18 cellular contexts compared by ENCODE assay signal in the genomic region with DNA sequence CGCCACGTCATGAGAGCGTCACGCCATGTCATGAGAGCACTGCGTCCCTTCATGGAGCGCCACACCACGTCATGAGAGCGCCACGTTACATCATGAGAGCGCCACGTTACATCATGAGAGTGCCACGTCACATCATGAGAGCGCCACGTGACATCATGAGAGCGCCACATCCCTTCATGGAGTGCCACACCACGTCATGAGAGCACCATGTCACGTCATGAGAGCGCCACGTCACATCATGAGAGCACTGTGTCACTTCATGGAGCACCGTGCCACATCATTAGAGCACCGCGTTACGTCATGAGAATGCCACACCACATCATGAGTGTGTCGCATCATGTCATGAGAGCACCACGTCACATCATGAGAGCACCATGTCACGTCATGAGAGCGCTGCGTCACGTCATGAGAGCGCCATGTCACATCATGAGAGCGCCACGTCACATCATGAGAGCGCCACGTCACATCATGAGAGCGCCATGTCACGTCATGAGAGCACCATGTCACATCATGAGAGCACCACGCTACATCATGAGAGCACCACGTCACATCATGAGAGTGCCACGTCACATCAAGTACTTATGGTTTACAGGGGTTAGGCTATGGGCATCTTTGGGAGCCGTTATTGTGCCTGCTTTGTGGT. TPM values are rescaled to one million over a fixed set of nuclear protein-coding genes. Genes with fewer than 3 reads are reported as not detected.
DNase-seq lines count a peak whose midpoint lies in the region; ATAC-seq and TF ChIP-seq lines count a peak whose summit lies in the region.
"Had no signal": no experiment of that assay in that cellular context is flagged by ENCODE, and none has a peak within 500 bp of the region (broad histone marks: within the 10 kb centered on the region; RNA-seq: fewer than 3 reads in every experiment).

No MANE protein-coding gene starts in this region.

- H3K27me3 Mint-ChIP-seq in activated naive CD4-positive, alpha-beta T cell treated with anti-CD3 and anti-CD28 coated beads, Interleukin-2, amount 10 ng/mL, durations not matched to agents 7 days and 5 days: peaks cover 12% of the 10 kb centered on the region
- peaks cover 3% of the 10 kb centered on the region for H3K27me3 Mint-ChIP-seq in activated naive CD4-positive, alpha-beta T cell treated with anti-CD3 and anti-CD28 coated beads for 36 hours (ENCODE audit: low read depth)
- no peaks in the 10 kb centered on the region for H3K27me3 Mint-ChIP-seq in CD8-positive, alpha-beta T cell (ENCODE audit: low read depth)
- no peaks in the 10 kb centered on the region for H3K27me3 Mint-ChIP-seq in activated CD8-positive, alpha-beta T cell treated with anti-CD3 and anti-CD28 coated beads for 36 hours
- H3K27me3 Mint-ChIP-seq in naive thymus-derived CD4-positive, alpha-beta T cell: peaks cover 0 to 50% (median 0%) of the 10 kb centered on the region in 5 donors
- H3K27me3 Mint-ChIP-seq in T-helper 2 cell treated with Interferon-gamma antibody and Interleukin-4, amounts not matched to agents 5 μg/mL and 100 μg/mL, for 36 hours (ENCODE audit: low read depth): peaks cover 38% of the 10 kb centered on the region

- H3K4me3 ChIP-seq in CD8-positive, alpha-beta T cell (ENCODE audit: low read depth, low read length): no peak overlapping the region
- no peak overlapping the region for H3K4me3 ChIP-seq in naive thymus-derived CD4-positive, alpha-beta T cell (ENCODE audit: low read length)
- H3K4me3 ChIP-seq: PC-9, SJCRH30 had no signal

- H3K4me1 ChIP-seq in CD8-positive, alpha-beta T cell (ENCODE audit: insufficient read depth, low read length): peaks cover 31% of the 10 kb centered on the region
- H3K4me1 ChIP-seq in naive thymus-derived CD4-positive, alpha-beta T cell (ENCODE audit: control insufficient read depth in 2 of 2, insufficient read depth in 2 of 2, low read length in 2 of 2): peaks cover 20 to 33% of the 10 kb centered on the region in 2 donors
- H3K4me1 ChIP-seq: SJCRH30 had no signal

- no peak overlapping the region for H3K4me3 Mint-ChIP-seq in activated naive CD4-positive, alpha-beta T cell treated with anti-CD3 and anti-CD28 coated beads, Interleukin-2, amount 10 ng/mL, durations not matched to agents 7 days and 5 days
- H3K4me3 Mint-ChIP-seq in activated naive CD4-positive, alpha-beta T cell treated with anti-CD3 and anti-CD28 coated beads for 36 hours: no peak overlapping the region
- no peak overlapping the region for H3K4me3 Mint-ChIP-seq in CD8-positive, alpha-beta T cell
- H3K4me3 Mint-ChIP-seq in activated CD8-positive, alpha-beta T cell treated with anti-CD3 and anti-CD28 coated beads for 36 hours: no peak overlapping the region
- H3K4me3 Mint-ChIP-seq in naive thymus-derived CD4-positive, alpha-beta T cell: peak overlapping the region in 4 of 10 donors; percentile 41 to 89 (median 76)
- H3K4me3 Mint-ChIP-seq in T-helper 2 cell treated with Interferon-gamma antibody and Interleukin-4, amounts not matched to agents 5 μg/mL and 100 μg/mL, for 36 hours: no peak overlapping the region

- no peak for TF ChIP-seq CTCF in CD8-positive, alpha-beta T cell (IDR thresholded peaks at IDR 0.05)
- TF ChIP-seq CTCF in activated CD8-positive, alpha-beta T cell treated with anti-CD3 and anti-CD28 coated beads for 36 hours (IDR thresholded peaks at IDR 0.05): no peak

- ATAC-seq in CD8-positive, alpha-beta T cell: no peak
- no peak for ATAC-seq in activated CD8-positive, alpha-beta T cell treated with anti-CD3 and anti-CD28 coated beads for 36 hours
- no peak for ATAC-seq in naive thymus-derived CD4-positive, alpha-beta T cell
- ATAC-seq in GM19023 (IDR thresholded peaks at IDR 0.05; ENCODE audit: unreplicated experiment): no peak
- ATAC-seq: HCT116 had no signal

- CTCF ChIA-PET in activated naive CD4-positive, alpha-beta T cell treated with anti-CD3 and anti-CD28 coated beads, Interleukin-2, amount 10 ng/mL, durations not matched to agents 7 days and 5 days (lab: Charles Lee): no interaction called here
- CTCF ChIA-PET in activated naive CD4-positive, alpha-beta T cell treated with anti-CD3 and anti-CD28 coated beads for 36 hours (lab: Charles Lee): no interaction called here
- CTCF ChIA-PET in CD8-positive, alpha-beta T cell (lab: Charles Lee): interaction anchor here (0.6 kb wide), 1 partner anchor 16 kb away, joined by 4 read pairs; no protein-coding TSS in a partner anchor
- CTCF ChIA-PET in activated CD8-positive, alpha-beta T cell treated with anti-CD3 and anti-CD28 coated beads for 36 hours (lab: Charles Lee): no interaction called here
- CTCF ChIA-PET in naive thymus-derived CD4-positive, alpha-beta T cell (lab: Charles Lee): interaction anchor here (1.0 kb wide), 1 partner anchor 16 kb away, joined by 4 read pairs; no protein-coding TSS in a partner anchor
- CTCF ChIA-PET in HEK293T (lab: Yijun Ruan, JAX): no interaction called here

- DNase-seq in activated naive CD4-positive, alpha-beta T cell treated with anti-CD3 and anti-CD28 coated beads, Interleukin-2, amount 10 ng/mL, durations not matched to agents 7 days and 5 days: no peak
- no peak for DNase-seq in activated naive CD4-positive, alpha-beta T cell treated with anti-CD3 and anti-CD28 coated beads for 36 hours
- no peak for DNase-seq in CD8-positive, alpha-beta T cell
- DNase-seq in activated CD8-positive, alpha-beta T cell treated with anti-CD3 and anti-CD28 coated beads for 36 hours: no peak
- DNase-seq in naive thymus-derived CD4-positive, alpha-beta T cell: no peak
- DNase-seq in T-helper 2 cell treated with Interferon-gamma antibody and Interleukin-4, amounts not matched to agents 5 μg/mL and 100 μg/mL, for 36 hours (ENCODE audit: low spot score): no peak
- no peak for DNase-seq in HEK293T (ENCODE audit: extremely low spot score)
- DNase-seq: NCI-H1048, NCI-H1436 treated with DMSO at 0.1 percent for 48 hours, NCI-H2081, NCI-H510A, NCI-H774, PC-9, SJCRH30 had no signal

- H3K9me3 ChIP-seq in CD8-positive, alpha-beta T cell (ENCODE audit: low read length): no peaks in the 10 kb centered on the region
- no peaks in the 10 kb centered on the region for H3K9me3 ChIP-seq in naive thymus-derived CD4-positive, alpha-beta T cell (ENCODE audit: control insufficient read depth in 2 of 3, low read length in 3 of 3)
- H3K9me3 ChIP-seq: SJCRH30 had no signal

- H3K27ac Mint-ChIP-seq in activated naive CD4-positive, alpha-beta T cell treated with anti-CD3 and anti-CD28 coated beads, Interleukin-2, amount 10 ng/mL, durations not matched to agents 7 days and 5 days: peak overlapping the region; percentile 87
- no peak overlapping the region for H3K27ac Mint-ChIP-seq in activated naive CD4-positive, alpha-beta T cell treated with anti-CD3 and anti-CD28 coated beads for 36 hours
- H3K27ac Mint-ChIP-seq in CD8-positive, alpha-beta T cell: peak overlapping the region; percentile 91
- peak overlapping the region; percentile 67 for H3K27ac Mint-ChIP-seq in activated CD8-positive, alpha-beta T cell treated with anti-CD3 and anti-CD28 coated beads for 36 hours
- peak overlapping the region in 7 of 9 donors; percentile 76 to 98 (median 92) for H3K27ac Mint-ChIP-seq in naive thymus-derived CD4-positive, alpha-beta T cell
- no peak overlapping the region for H3K27ac Mint-ChIP-seq in T-helper 2 cell treated with Interferon-gamma antibody and Interleukin-4, amounts not matched to agents 5 μg/mL and 100 μg/mL, for 36 hours

- no peaks in the 10 kb centered on the region for H3K36me3 ChIP-seq in CD8-positive, alpha-beta T cell (ENCODE audit: insufficient read depth, low read length)
- H3K36me3 ChIP-seq in naive thymus-derived CD4-positive, alpha-beta T cell (ENCODE audit: control insufficient read depth in 2 of 3, insufficient read depth in 3 of 3, low read length in 3 of 3): no peaks in the 10 kb centered on the region
- H3K36me3 ChIP-seq: SJCRH30 had no signal

- no peak overlapping the region for H3K27ac ChIP-seq in CD8-positive, alpha-beta T cell (ENCODE audit: low read depth, low read length)
- no peak overlapping the region for H3K27ac ChIP-seq in naive thymus-derived CD4-positive, alpha-beta T cell (ENCODE audit: low read depth, low read length)
- H3K27ac ChIP-seq: KMS-11, PC-9, SJCRH30 had no signal

- POLR2A ChIA-PET in CD8-positive, alpha-beta T cell (lab: Charles Lee): no interaction called here
- POLR2A ChIA-PET in activated CD8-positive, alpha-beta T cell treated with anti-CD3 and anti-CD28 coated beads for 36 hours (lab: Charles Lee): no interaction called here
- POLR2A ChIA-PET in naive thymus-derived CD4-positive, alpha-beta T cell (lab: Charles Lee): no interaction called here
- POLR2A ChIA-PET in HEK293T (lab: Yijun Ruan, JAX): no interaction called here

- no peaks in the 10 kb centered on the region for H3K36me3 Mint-ChIP-seq in activated naive CD4-positive, alpha-beta T cell treated with anti-CD3 and anti-CD28 coated beads, Interleukin-2, amount 10 ng/mL, durations not matched to agents 7 days and 5 days
- no peaks in the 10 kb centered on the region for H3K36me3 Mint-ChIP-seq in activated naive CD4-positive, alpha-beta T cell treated with anti-CD3 and anti-CD28 coated beads for 36 hours (ENCODE audit: low read depth)
- no peaks in the 10 kb centered on the region for H3K36me3 Mint-ChIP-seq in CD8-positive, alpha-beta T cell
- H3K36me3 Mint-ChIP-seq in activated CD8-positive, alpha-beta T cell treated with anti-CD3 and anti-CD28 coated beads for 36 hours (ENCODE audit: low read depth): no peaks in the 10 kb centered on the region
- H3K36me3 Mint-ChIP-seq in naive thymus-derived CD4-positive, alpha-beta T cell: no peaks in the 10 kb centered on the region
- no peaks in the 10 kb centered on the region for H3K36me3 Mint-ChIP-seq in T-helper 2 cell treated with Interferon-gamma antibody and Interleukin-4, amounts not matched to agents 5 μg/mL and 100 μg/mL, for 36 hours (ENCODE audit: low read depth)

- H3K4me1 Mint-ChIP-seq in activated naive CD4-positive, alpha-beta T cell treated with anti-CD3 and anti-CD28 coated beads, Interleukin-2, amount 10 ng/mL, durations not matched to agents 7 days and 5 days: peaks cover 45% of the 10 kb centered on the region
- H3K4me1 Mint-ChIP-seq in activated naive CD4-positive, alpha-beta T cell treated with anti-CD3 and anti-CD28 coated beads for 36 hours (ENCODE audit: low read depth): peaks cover 40% of the 10 kb centered on the region
- H3K4me1 Mint-ChIP-seq in CD8-positive, alpha-beta T cell (ENCODE audit: low read depth): peaks cover 35% of the 10 kb centered on the region
- H3K4me1 Mint-ChIP-seq in activated CD8-positive, alpha-beta T cell treated with anti-CD3 and anti-CD28 coated beads for 36 hours (ENCODE audit: low read depth): peaks cover 35% of the 10 kb centered on the region
- H3K4me1 Mint-ChIP-seq in naive thymus-derived CD4-positive, alpha-beta T cell: peaks cover 25 to 41% (median 38%) of the 10 kb centered on the region in 7 donors
- H3K4me1 Mint-ChIP-seq in T-helper 2 cell treated with Interferon-gamma antibody and Interleukin-4, amounts not matched to agents 5 μg/mL and 100 μg/mL, for 36 hours (ENCODE audit: low read depth): peaks cover 33% of the 10 kb centered on the region

- intact Hi-C loops in activated naive CD4-positive, alpha-beta T cell treated with anti-CD3 and anti-CD28 coated beads for 36 hours (cut with micrococcal nuclease): loop anchor here (5.0 kb wide), 1 partner anchor 839 kb away; a partner anchor contains a TSS
- intact Hi-C loops in CD8-positive, alpha-beta T cell (cut with DNase I, micrococcal nuclease): no loop called here
- intact Hi-C loops in activated CD8-positive, alpha-beta T cell treated with anti-CD3 and anti-CD28 coated beads for 36 hours (cut with micrococcal nuclease): no loop called here
- intact Hi-C loops in naive thymus-derived CD4-positive, alpha-beta T cell (cut with micrococcal nuclease): loop anchor here (2.0 to 5.0 kb wide), 3 partner anchors 43 to 839 kb away; a partner anchor contains a TSS

- peaks cover 3% of the 10 kb centered on the region for H3K9me3 Mint-ChIP-seq in activated naive CD4-positive, alpha-beta T cell treated with anti-CD3 and anti-CD28 coated beads, Interleukin-2, amount 10 ng/mL, durations not matched to agents 7 days and 5 days
- no peaks in the 10 kb centered on the region for H3K9me3 Mint-ChIP-seq in activated naive CD4-positive, alpha-beta T cell treated with anti-CD3 and anti-CD28 coated beads for 36 hours
- no peaks in the 10 kb centered on the region for H3K9me3 Mint-ChIP-seq in CD8-positive, alpha-beta T cell
- H3K9me3 Mint-ChIP-seq in activated CD8-positive, alpha-beta T cell treated with anti-CD3 and anti-CD28 coated beads for 36 hours: no peaks in the 10 kb centered on the region
- H3K9me3 Mint-ChIP-seq in naive thymus-derived CD4-positive, alpha-beta T cell: peaks cover 0 to 1% (median 0%) of the 10 kb centered on the region in 11 donors
- H3K9me3 Mint-ChIP-seq in T-helper 2 cell treated with Interferon-gamma antibody and Interleukin-4, amounts not matched to agents 5 μg/mL and 100 μg/mL, for 36 hours: no peaks in the 10 kb centered on the region

- no peaks in the 10 kb centered on the region for H3K27me3 ChIP-seq in CD8-positive, alpha-beta T cell (ENCODE audit: insufficient read depth, low read length)
- no peaks in the 10 kb centered on the region for H3K27me3 ChIP-seq in naive thymus-derived CD4-positive, alpha-beta T cell (ENCODE audit: control insufficient read depth in 2 of 2, insufficient read depth in 2 of 2, low read length in 2 of 2)
- H3K27me3 ChIP-seq: SJCRH30 had no signal

RNA-seq across cellular contexts. Expression of a gene that starts 9.8 kb away (rescaled TPM):
- under 1 TPM in 1 of 2 experiments, not detected in 1; 0.20 TPM for total RNA-seq in activated naive CD4-positive, alpha-beta T cell treated with anti-CD3 and anti-CD28 coated beads for 36 hours
- 1 to 10 TPM; 3.7 to 4.1 TPM for total RNA-seq in CD8-positive, alpha-beta T cell
- 1 to 10 TPM; 3.2 to 3.6 TPM for total RNA-seq in activated CD8-positive, alpha-beta T cell treated with anti-CD3 and anti-CD28 coated beads for 36 hours
- 10 to 100 TPM in 2 of 5 experiments, 1 to 10 TPM in 2, under 1 TPM in 1; 0.70 to 90.6 (median 4.6) TPM for total RNA-seq in naive thymus-derived CD4-positive, alpha-beta T cell
- 1 to 10 TPM; 1.4 to 4.6 TPM for polyA plus RNA-seq in naive thymus-derived CD4-positive, alpha-beta T cell
- total RNA-seq: PC-9 had no signal

RNA-seq across cellular contexts. Expression of a gene that starts 51.8 kb away (rescaled TPM):
- total RNA-seq in activated naive CD4-positive, alpha-beta T cell treated with anti-CD3 and anti-CD28 coated beads for 36 hours: not detected
- total RNA-seq in CD8-positive, alpha-beta T cell: not detected
- total RNA-seq in activated CD8-positive, alpha-beta T cell treated with anti-CD3 and anti-CD28 coated beads for 36 hours: not detected
- not detected for total RNA-seq in naive thymus-derived CD4-positive, alpha-beta T cell
- under 1 TPM in 1 of 2 donors, not detected in 1; 0.12 TPM for polyA plus RNA-seq in naive thymus-derived CD4-positive, alpha-beta T cell
- total RNA-seq: M059J, PC-9, SJCRH30 had no signal

Comparison
In these comparisons a context has a peak if more than half of its experiments do, and no peak if none do; other contexts are left out.
1. H3K27ac Mint-ChIP-seq: peak in activated naive CD4-positive, alpha-beta T cell treated with anti-CD3 and anti-CD28 coated beads, Interleukin-2, amount 10 ng/mL, durations not matched to agents 7 days and 5 days (single experiment), CD8-positive, alpha-beta T cell (single experiment), activated CD8-positive, alpha-beta T cell treated with anti-CD3 and anti-CD28 coated beads for 36 hours (single experiment) and naive thymus-derived CD4-positive, alpha-beta T cell (7 of 9); none in activated naive CD4-positive, alpha-beta T cell treated with anti-CD3 and anti-CD28 coated beads for 36 hours (single experiment) and T-helper 2 cell treated with Interferon-gamma antibody and Interleukin-4, amounts not matched to agents 5 μg/mL and 100 μg/mL, for 36 hours (single experiment).
2. CTCF ChIA-PET loops: an anchor here in CD8-positive, alpha-beta T cell (0.6 kb wide) and naive thymus-derived CD4-positive, alpha-beta T cell (1.0 kb wide); none called in activated naive CD4-positive, alpha-beta T cell treated with anti-CD3 and anti-CD28 coated beads, Interleukin-2, amount 10 ng/mL, durations not matched to agents 7 days and 5 days, activated naive CD4-positive, alpha-beta T cell treated with anti-CD3 and anti-CD28 coated beads for 36 hours, activated CD8-positive, alpha-beta T cell treated with anti-CD3 and anti-CD28 coated beads for 36 hours and HEK293T.
3. intact Hi-C loops: an anchor here in activated naive CD4-positive, alpha-beta T cell treated with anti-CD3 and anti-CD28 coated beads for 36 hours (5.0 kb wide) and naive thymus-derived CD4-positive, alpha-beta T cell (2.0 to 5.0 kb wide); none called in CD8-positive, alpha-beta T cell and activated CD8-positive, alpha-beta T cell treated with anti-CD3 and anti-CD28 coated beads for 36 hours.